In genomic region chr9:76866689-76867088, GRCh38 we compare ENCODE assay signal across 9 cellular contexts. TPM values are rescaled to one million over a fixed set of nuclear protein-coding genes. Genes with fewer than 3 reads are reported as not detected.
A peak's percentile ranks its signal among the peaks of the same experiment; 100 is the strongest.
DNase-seq lines count a peak whose midpoint lies in the region; ATAC-seq, FAIRE-seq and TF ChIP-seq lines count a peak whose summit lies in the region.
"Had no signal": no experiment of that assay in that cellular context is flagged by ENCODE, and none has a peak within 500 bp of the region (broad histone marks: within the 10 kb centered on the region; RNA-seq: fewer than 3 reads in every experiment).

No MANE protein-coding gene starts in this region.

- no peak for TF ChIP-seq POLR2A in A549 (IDR thresholded peaks at IDR 0.05; ENCODE audit: low read length)

- TF ChIP-seq CTCF in A549 (IDR thresholded peaks at IDR 0.05) (no peak), astrocyte of the cerebellum (IDR thresholded peaks at IDR 0.05; ENCODE audit: low read depth, low read length, missing control alignments) (no peak), kidney epithelial cell (IDR thresholded peaks at IDR 0.05; ENCODE audit: insufficient read depth, low read length, poor library complexity, severe bottlenecking) (no peak)

- no peaks in the 10 kb centered on the region for H3K9me3 ChIP-seq in A549
- H3K9me3 ChIP-seq in HAP-1: no peaks in the 10 kb centered on the region

- H3K4me1 ChIP-seq in A549: peaks cover 16% of the 10 kb centered on the region
- no peaks in the 10 kb centered on the region for H3K4me1 ChIP-seq in HAP-1

- TF ChIP-seq EP300 in A549 (IDR thresholded peaks at IDR 0.05): no peak

- POLR2A ChIA-PET in A549 (lab: Yijun Ruan, JAX): no interaction called here

- in situ Hi-C loops in astrocyte of the cerebellum (cut with HindIII; ENCODE audit: low sequenced_read_pairs) (no loop called here), HAP-1 (cut with MboI; ENCODE audit: low sequenced_read_pairs) (no loop called here)

- H3K36me3 ChIP-seq in kidney epithelial cell (ENCODE audit: control insufficient read depth, insufficient read depth, low read length) (no peaks in the 10 kb centered on the region), HAP-1 (replicated peaks) (no peaks in the 10 kb centered on the region)

- peak overlapping the region; percentile 69 for H3K4me2 ChIP-seq in A549

- TF ChIP-seq RAD21 in A549 (conservative IDR thresholded peaks at IDR 0.05 in 1 of 2, IDR thresholded peaks at IDR 0.05 in 1 of 2): no peak

- WGBS in A549 (ENCODE audit: missing lambda C conversion rate): 10% methylated on average over 7 of the region's 7 CpGs

- H3K27ac ChIP-seq in A549: peak overlapping the region; percentile 61 to 74

- FAIRE-seq in A549 (lab: Jason Lieb, UNC) (peak; percentile 94), frontal cortex (lab: Jason Lieb, UNC) (no peak)

- no peaks in the 10 kb centered on the region for H3K27me3 ChIP-seq in kidney epithelial cell (ENCODE audit: control insufficient read depth, insufficient read depth, low read length)
- H3K27me3 ChIP-seq in HAP-1 (ENCODE audit: low read depth): no peaks in the 10 kb centered on the region

- peak; percentile 100 for ATAC-seq in A549
- ATAC-seq in HG03103 (IDR thresholded peaks at IDR 0.05; ENCODE audit: low read depth, unreplicated experiment): peak; percentile 51

- CTCF ChIA-PET in A549 (lab: Yijun Ruan, JAX): no interaction called here

- DNase-seq in A549 (ENCODE audit: low read depth in 1 of 2, low spot score in 1 of 2): peak; percentile 67 to 80
- DNase-seq in astrocyte of the cerebellum (ENCODE audit: low read depth): peak; percentile 53
- DNase-seq in kidney epithelial cell (ENCODE audit: low read depth): peak; percentile 76
- DNase-seq in frontal cortex (ENCODE audit: low spot score in 2 of 2): no peak
- no peak for DNase-seq in activated T-cell treated with anti-CD3 and anti-CD28 coated beads for 4 hours
- DNase-seq in HAP-1 (ENCODE audit: low spot score in 2 of 2): no peak
- DNase-seq in RPMI8226: no peak
- DNase-seq: stimulated activated CD4-positive, alpha-beta T cell treated with anti-CD3 and anti-CD28 coated beads, Interleukin-2, amount 100 ng/mL, for 24 hours had no signal

- no peak overlapping the region for H3K4me3 ChIP-seq in A549
- H3K4me3 ChIP-seq in astrocyte of the cerebellum (ENCODE audit: low read depth, low read length): no peak overlapping the region
- H3K4me3 ChIP-seq in kidney epithelial cell (ENCODE audit: low read depth, low read length): no peak overlapping the region
- H3K4me3 ChIP-seq in HAP-1: no peak overlapping the region

TF ChIP-seq in A549, 52 proteins besides CTCF, POLR2A, EP300 and RAD21:
- peak; percentile 75 for TF ChIP-seq JUNB (IDR thresholded peaks at IDR 0.05)
- TF ChIP-seq JUN (IDR thresholded peaks at IDR 0.05): 0 out of 5 replicates have a peak, but pooled peaks of 1 of the 2 experiments have one; percentile 34
- TF ChIP-seq GATA3 (IDR thresholded peaks at IDR 0.05; ENCODE audit: borderline replicate concordance): peak; percentile 54; the same call in 1 of the 2 replicates
- no peak for TF ChIP-seq KDM5A (IDR thresholded peaks at IDR 0.05)
- TF ChIP-seq, protein P1, sequence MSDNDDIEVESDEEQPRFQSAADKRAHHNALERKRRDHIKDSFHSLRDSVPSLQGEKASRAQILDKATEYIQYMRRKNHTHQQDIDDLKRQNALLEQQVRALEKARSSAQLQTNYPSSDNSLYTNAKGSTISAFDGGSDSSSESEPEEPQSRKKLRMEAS (IDR thresholded peaks at IDR 0.05): peak; percentile 74
- peak in 1 of 2 experiments; percentile 59; a peak in 2 of 4 replicates for TF ChIP-seq CEBPB (IDR thresholded peaks at IDR 0.05)
- TF ChIP-seq BHLHE40 (IDR thresholded peaks at IDR 0.05; ENCODE audit: low read depth, low read length): no peak
- TF ChIP-seq FOSL2 (IDR thresholded peaks at IDR 0.05): peak; percentile 62
- TF ChIP-seq FOSL2 (CRISPR knock-in tag; IDR thresholded peaks at IDR 0.05): peak; percentile 84

RNA-seq across cellular contexts. Expression of gene PRUNE2, which starts 39.2 kb away (rescaled TPM):
- 0.04 and 0.15 TPM in 2 replicates for polyA plus RNA-seq in A549 (2011; rRNA removed)
- not detected in 2 replicates for polyA plus RNA-seq in A549 (2012; cell fraction: cytosol; rRNA removed)
- not detected in 2 replicates for polyA plus RNA-seq in A549 (2012; cell fraction: nucleus; rRNA removed)
- polyA plus RNA-seq in A549 (2017; fragmentation: RNase III; extraction: RNeasy Plus Mini Kit Qiagen cat#74134 plus additional on column Dnase treatment): 0.04 TPM in 1 of 3 replicates, not detected in the others
- polyA minus RNA-seq in A549 (2011; rRNA and poly(A)+ RNA removed): 0.05 and 0.29 TPM in 2 replicates
- 0.41 and 1.0 TPM in 2 replicates for total RNA-seq in kidney epithelial cell
- total RNA-seq in frontal cortex: 10.2 TPM

Comparison
In these comparisons a context has a peak if more than half of its experiments do, and no peak if none do; other contexts are left out.
1. DNase-seq: peak in A549 (2 of 2), astrocyte of the cerebellum (single experiment) and kidney epithelial cell (single experiment); none in frontal cortex (0 of 2), activated T-cell treated with anti-CD3 and anti-CD28 coated beads for 4 hours (single experiment), HAP-1 (0 of 2) and RPMI8226 (single experiment).